Comparison of ENCODE assay signal across 8 cellular contexts in the genomic region with DNA sequence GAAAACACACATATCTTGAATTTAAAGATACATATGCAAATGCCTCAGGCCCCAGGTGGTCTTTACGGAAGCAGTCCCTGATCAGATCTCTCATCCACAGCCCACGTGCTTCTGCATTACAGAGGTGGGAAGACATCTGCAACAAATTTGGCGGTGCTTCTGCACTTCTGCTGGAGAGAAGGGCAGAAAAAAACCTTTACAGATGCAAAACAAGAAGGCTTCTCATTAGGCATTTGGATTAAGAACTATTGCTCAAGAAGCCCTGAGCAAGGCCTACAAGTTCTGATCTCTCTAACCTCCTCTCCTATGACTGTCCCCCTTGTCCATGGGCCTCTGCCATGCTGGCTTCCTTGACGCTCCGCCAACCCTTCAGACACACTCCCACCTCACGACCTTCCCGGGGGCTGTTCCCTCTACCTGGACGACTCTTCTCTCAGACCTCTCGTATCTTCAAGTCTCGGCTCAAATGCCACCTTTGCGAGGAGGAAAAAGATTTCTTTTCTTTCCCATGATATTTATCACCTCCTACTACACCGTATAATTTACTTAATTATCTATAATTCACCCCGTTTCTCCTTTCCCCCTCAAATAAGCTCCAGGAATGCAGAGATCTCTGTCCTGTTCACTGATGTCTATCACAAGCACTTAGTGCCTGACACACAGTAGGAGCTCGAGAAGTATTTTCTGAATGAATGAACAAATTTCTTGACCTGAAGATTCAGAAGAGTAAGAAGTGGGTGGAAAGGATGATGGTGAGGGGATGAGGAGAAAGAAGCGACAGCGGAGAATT. TPM values are rescaled to one million over a fixed set of nuclear protein-coding genes. Genes with fewer than 3 reads are reported as not detected.
DNase-seq lines count a peak whose midpoint lies in the region; ATAC-seq and TF ChIP-seq lines count a peak whose summit lies in the region.

No MANE protein-coding gene starts in this region.

- ATAC-seq in Right ventricle myocardium superior (ENCODE audit: poor library complexity), result no peak
- ATAC-seq in HG03439 (IDR thresholded peaks at IDR 0.05; ENCODE audit: unreplicated experiment), result no peak

- H3K4me3 ChIP-seq in right atrium auricular region (peak overlapping the region; percentile 89 to 91), tibial artery (peak overlapping the region; percentile 68 to 100)

- peak overlapping the region; percentile 97 to 98 for H3K27ac ChIP-seq in right atrium auricular region
- H3K27ac ChIP-seq in tibial artery, result peak overlapping the region; percentile 88 to 99

- H3K27me3 ChIP-seq in right atrium auricular region (no peaks in the 10 kb centered on the region), tibial artery (no peaks in the 10 kb centered on the region)

- intact Hi-C loops in Right ventricle myocardium superior (cut with DNase I) (loop anchor here (5.0 kb wide), 1 partner anchor 79 kb away; no protein-coding TSS in a partner anchor), tibial artery (cut with DNase I; ENCODE audit: low total_unique reads) (loop anchor here (10.0 kb wide), 1 partner anchor 77 kb away; no protein-coding TSS in a partner anchor)

- peaks cover 0 to 54% of the 10 kb centered on the region in 2 donors for H3K4me1 ChIP-seq in right atrium auricular region
- peaks cover 0 to 40% (median 25%) of the 10 kb centered on the region in 4 donors for H3K4me1 ChIP-seq in tibial artery

- DNase-seq in right atrium auricular region (ENCODE audit: low spot score) (no peak), Right ventricle myocardium superior (no peak), amniotic epithelial cell (ENCODE audit: low read depth) (peak; percentile 34), left kidney (ENCODE audit: low read depth, low spot score) (peak; percentile 43), tibial artery (no peak), NCI-H524 treated with DMSO at 0.1 percent for 48 hours (lab: John Stamatoyannopoulos, UW) (no peak)
- no peak for DNase-seq in stimulated activated CD4-positive, alpha-beta T cell treated with anti-CD3 and anti-CD28 coated beads, Interleukin-4, amount 100 ng/mL, for 24 hours

- H3K36me3 ChIP-seq in right atrium auricular region (no peaks in the 10 kb centered on the region), tibial artery (peaks cover 0 to 6% (median 0%) of the 10 kb centered on the region in 3 donors)

- TF ChIP-seq CTCF in right atrium auricular region (IDR thresholded peaks at IDR 0.05) (no peak), tibial artery (IDR thresholded peaks at IDR 0.05) (no peak)

- H3K9me3 ChIP-seq in right atrium auricular region (no peaks in the 10 kb centered on the region), tibial artery (no peaks in the 10 kb centered on the region)

RNA-seq across cellular contexts. Expression of a gene that starts 1.1 kb away (rescaled TPM):
- 10 to 100 TPM; 12.6 to 25.5 TPM for total RNA-seq in right atrium auricular region
- 14.6 TPM for total RNA-seq in Right ventricle myocardium superior

Comparison
In these comparisons a context has a peak if more than half of its experiments do, and no peak if none do; other contexts are left out.
1. DNase-seq: peak in amniotic epithelial cell (single experiment) and left kidney (single experiment); none in right atrium auricular region (single experiment), Right ventricle myocardium superior (single experiment), tibial artery (0 of 2), stimulated activated CD4-positive, alpha-beta T cell treated with anti-CD3 and anti-CD28 coated beads, Interleukin-4, amount 100 ng/mL, for 24 hours (single experiment) and NCI-H524 treated with DMSO at 0.1 percent for 48 hours (single experiment).